In the genomic region with DNA sequence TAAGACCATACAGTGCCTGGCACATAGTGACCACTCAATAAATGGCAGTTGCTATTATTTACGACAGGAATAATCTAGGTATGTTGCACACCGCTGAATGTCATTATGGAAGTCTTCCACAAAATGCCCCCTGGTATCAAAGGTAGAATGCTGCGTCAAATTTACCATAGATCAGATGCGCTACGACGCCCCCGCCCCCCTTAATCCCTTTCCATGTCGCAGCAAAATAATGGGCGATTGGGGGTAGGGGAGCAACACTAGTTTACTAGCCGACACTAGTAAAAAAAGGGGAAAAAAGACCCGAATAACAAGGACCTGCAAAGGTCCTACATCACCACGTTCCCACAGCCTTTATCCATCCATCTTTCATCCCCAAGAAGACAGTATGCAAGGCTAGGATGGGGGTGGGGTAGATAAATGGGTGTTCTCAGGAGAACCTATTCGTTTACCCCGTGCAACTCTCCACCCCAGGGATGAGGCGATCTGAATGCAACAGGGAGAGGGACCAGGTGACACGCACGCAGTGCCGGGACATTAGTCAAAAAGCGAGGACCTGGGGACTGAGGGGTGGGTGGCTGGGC, we compare ENCODE assay signal across 8 cellular contexts. TPM values are rescaled to one million over a fixed set of nuclear protein-coding genes. Genes with fewer than 3 reads are reported as not detected.
DNase-seq lines count a peak whose midpoint lies in the region; ATAC-seq and TF ChIP-seq lines count a peak whose summit lies in the region.

No MANE protein-coding gene starts in this region.

- H3K4me1 ChIP-seq in HUES6 (ENCODE audit: control insufficient read depth, insufficient read depth, low read length) (peaks cover 4% of the 10 kb centered on the region), heart right ventricle (peaks cover 0 to 45% (median 37%) of the 10 kb centered on the region in 9 donors)

- H3K36me3 ChIP-seq in HUES6 (ENCODE audit: control insufficient read depth, insufficient read depth, low read length) (no peaks in the 10 kb centered on the region), heart right ventricle (peaks cover 0 to 7% (median 0%) of the 10 kb centered on the region in 9 donors)

- no peaks in the 10 kb centered on the region for H3K27me3 Mint-ChIP-seq in activated T-helper 2 cell treated with anti-CD3 and anti-CD28 coated beads, Interferon-gamma antibody, Interleukin-2, Interleukin-4, amounts not matched to agents 10 μg/mL and 5 μg/mL and 100 μg/mL, durations not matched to agents 14 hours and 24 hours and 36 hours (ENCODE audit: low read depth)

- H3K27me3 ChIP-seq in HUES6 (ENCODE audit: control insufficient read depth, insufficient read depth, low read length) = no peaks in the 10 kb centered on the region
- H3K27me3 ChIP-seq in heart right ventricle = no peaks in the 10 kb centered on the region

- no peak for TF ChIP-seq CTCF in heart right ventricle (IDR thresholded peaks at IDR 0.05)
- TF ChIP-seq CTCF in retinal pigment epithelial cell (conservative IDR thresholded peaks at IDR 0.05; ENCODE audit: low read depth, low read length) = no peak

- H3K9me3 Mint-ChIP-seq in activated T-helper 2 cell treated with anti-CD3 and anti-CD28 coated beads, Interferon-gamma antibody, Interleukin-2, Interleukin-4, amounts not matched to agents 10 μg/mL and 5 μg/mL and 100 μg/mL, durations not matched to agents 14 hours and 24 hours and 36 hours = no peaks in the 10 kb centered on the region

- peak in 7 of 8 donors; percentile 23 to 55 (median 38) for ATAC-seq in heart right ventricle
- no peak for ATAC-seq in HG03108 (IDR thresholded peaks at IDR 0.05; ENCODE audit: unreplicated experiment)
- no peak for ATAC-seq in HG02798 (IDR thresholded peaks at IDR 0.05; ENCODE audit: poor library complexity, unreplicated experiment)

- peaks cover 34% of the 10 kb centered on the region for H3K4me1 Mint-ChIP-seq in activated T-helper 2 cell treated with anti-CD3 and anti-CD28 coated beads, Interferon-gamma antibody, Interleukin-2, Interleukin-4, amounts not matched to agents 10 μg/mL and 5 μg/mL and 100 μg/mL, durations not matched to agents 14 hours and 24 hours and 36 hours (ENCODE audit: low read depth)

- intact Hi-C loops in activated T-helper 2 cell treated with anti-CD3 and anti-CD28 coated beads, Interferon-gamma antibody, Interleukin-2, Interleukin-4, amounts not matched to agents 10 μg/mL and 5 μg/mL and 100 μg/mL, durations not matched to agents 14 hours and 24 hours and 36 hours (cut with micrococcal nuclease) = loop anchor here (1.0 to 10.0 kb wide), 5 partner anchors 193 to 1549 kb away; a partner anchor contains a TSS
- intact Hi-C loops in heart right ventricle (cut with DNase I) = loop anchor here in 5 of 10 donors (2.0 to 10.0 kb wide), 6 partner anchors 192 to 366 kb away; a partner anchor contains a TSS

- no peaks in the 10 kb centered on the region for H3K9me3 ChIP-seq in HUES6 (ENCODE audit: control insufficient read depth, insufficient read depth, low read depth, low read length)
- no peaks in the 10 kb centered on the region for H3K9me3 ChIP-seq in heart right ventricle

- H3K9ac ChIP-seq in HUES6 (ENCODE audit: low read length) = peak overlapping the region; percentile 93

- peak overlapping the region; percentile 100 for H3K4me3 Mint-ChIP-seq in activated T-helper 2 cell treated with anti-CD3 and anti-CD28 coated beads, Interferon-gamma antibody, Interleukin-2, Interleukin-4, amounts not matched to agents 10 μg/mL and 5 μg/mL and 100 μg/mL, durations not matched to agents 14 hours and 24 hours and 36 hours (ENCODE audit: low read depth)

- DNase-seq in NCI-H748 treated with DMSO at 0.1 percent for 48 hours (lab: John Stamatoyannopoulos, UW) = peak; percentile 71
- no peak for DNase-seq in NCI-H748 (lab: John Stamatoyannopoulos, UW; ENCODE audit: unreplicated experiment)
- DNase-seq in activated T-helper 2 cell treated with anti-CD3 and anti-CD28 coated beads, Interferon-gamma antibody, Interleukin-2, Interleukin-4, amounts not matched to agents 10 μg/mL and 5 μg/mL and 100 μg/mL, durations not matched to agents 14 hours and 24 hours and 36 hours (ENCODE audit: low spot score) = no peak
- DNase-seq in heart right ventricle = no peak
- no peak for DNase-seq in retinal pigment epithelial cell (ENCODE audit: low read depth)

- H3K4me3 ChIP-seq in HUES6 (ENCODE audit: low read depth, low read length) (peak overlapping the region; percentile 81), heart right ventricle (peak overlapping the region; percentile 42 to 98 (median 88)), retinal pigment epithelial cell (ENCODE audit: low read length) (peak overlapping the region; percentile 96)

- WGBS in heart right ventricle, 2 donors = 2 to 3% methylated on average over 19 of the region's 19 CpGs

- H3K27ac Mint-ChIP-seq in activated T-helper 2 cell treated with anti-CD3 and anti-CD28 coated beads, Interferon-gamma antibody, Interleukin-2, Interleukin-4, amounts not matched to agents 10 μg/mL and 5 μg/mL and 100 μg/mL, durations not matched to agents 14 hours and 24 hours and 36 hours = peak overlapping the region; percentile 99

- no peak overlapping the region for H3K27ac ChIP-seq in HUES6 (ENCODE audit: low read depth, low read length)
- peak overlapping the region; percentile 93 to 99 (median 96) for H3K27ac ChIP-seq in heart right ventricle

- H3K36me3 Mint-ChIP-seq in activated T-helper 2 cell treated with anti-CD3 and anti-CD28 coated beads, Interferon-gamma antibody, Interleukin-2, Interleukin-4, amounts not matched to agents 10 μg/mL and 5 μg/mL and 100 μg/mL, durations not matched to agents 14 hours and 24 hours and 36 hours (ENCODE audit: low read depth) = peaks cover 11% of the 10 kb centered on the region

RNA-seq across cellular contexts. Expression of a gene that starts 0.5 kb away (rescaled TPM):
- 29.7 and 30.1 TPM in 2 replicates for total RNA-seq in activated T-helper 2 cell treated with anti-CD3 and anti-CD28 coated beads, Interferon-gamma antibody, Interleukin-2, Interleukin-4, amounts not matched to agents 10 μg/mL and 5 μg/mL and 100 μg/mL, durations not matched to agents 14 hours and 24 hours and 36 hours
- 100 to 1,000 TPM in 5 of 10 donors, 10 to 100 TPM in 5; 69.1 to 132 (median 101) TPM for total RNA-seq in heart right ventricle
- 10 to 100 TPM in 1 of 2 donors, 1 to 10 TPM in 1; 8.5 to 14.3 TPM for polyA plus RNA-seq in heart right ventricle

RNA-seq across cellular contexts. Expression of a gene that starts 0.9 kb away (rescaled TPM):
- 11.2 TPM in 2 replicates for total RNA-seq in activated T-helper 2 cell treated with anti-CD3 and anti-CD28 coated beads, Interferon-gamma antibody, Interleukin-2, Interleukin-4, amounts not matched to agents 10 μg/mL and 5 μg/mL and 100 μg/mL, durations not matched to agents 14 hours and 24 hours and 36 hours
- total RNA-seq in heart right ventricle = 1 to 10 TPM; 4.1 to 6.4 (median 4.9) TPM
- 1 to 10 TPM; 4.7 to 4.9 TPM for polyA plus RNA-seq in heart right ventricle

Comparison
In these comparisons a context has a peak if more than half of its experiments do, and no peak if none do; other contexts are left out.
1. ATAC-seq: peak in heart right ventricle (7 of 8); none in HG03108 (single experiment) and HG02798 (single experiment).
2. Peak in every context shown above with its lines, with median percentiles within 50 percentile points of each other: H3K4me3 ChIP-seq.